1 cellular context compared by ENCODE assay signal in the genomic region with DNA sequence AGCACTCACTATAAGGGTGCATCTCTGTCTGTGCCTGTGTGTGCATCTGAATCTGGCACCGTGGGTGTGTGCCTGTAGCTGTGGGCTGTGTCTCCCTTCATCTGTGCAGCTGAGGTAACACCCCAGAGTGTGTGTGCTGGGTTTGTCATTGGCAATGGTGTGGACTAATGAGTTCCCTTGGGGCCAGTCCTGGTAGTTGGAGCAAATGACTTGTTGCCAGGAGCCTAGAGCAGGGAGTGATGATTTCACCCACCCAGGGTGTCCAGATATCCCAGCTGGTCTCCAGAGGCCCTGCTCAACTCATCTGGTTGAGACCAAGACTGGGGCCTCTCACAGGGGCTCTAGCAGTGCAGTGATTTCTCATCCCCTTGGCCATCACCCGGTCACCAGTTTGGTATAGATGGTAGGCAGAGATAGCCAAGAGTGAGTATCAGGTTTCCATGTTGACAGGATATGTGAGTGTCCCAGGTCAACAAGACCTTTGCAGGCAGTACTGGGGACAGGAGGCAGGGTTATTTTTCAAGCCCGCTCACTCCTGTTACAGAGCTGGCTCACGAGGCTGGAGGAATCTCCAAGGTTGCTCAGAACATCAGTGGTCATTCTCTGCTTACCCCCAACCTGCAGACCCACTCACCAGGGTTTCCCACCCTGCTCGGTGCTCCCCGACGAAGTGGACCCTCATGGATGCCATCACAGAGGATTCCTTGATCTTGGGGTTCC.
TF ChIP-seq lines count a peak whose summit lies in the region.

No MANE protein-coding gene starts in this region.

TF ChIP-seq in K562, 482 proteins besides CTCF, POLR2A, EP300 and RAD21 (continued from another document):
- TF ChIP-seq, protein P1, sequence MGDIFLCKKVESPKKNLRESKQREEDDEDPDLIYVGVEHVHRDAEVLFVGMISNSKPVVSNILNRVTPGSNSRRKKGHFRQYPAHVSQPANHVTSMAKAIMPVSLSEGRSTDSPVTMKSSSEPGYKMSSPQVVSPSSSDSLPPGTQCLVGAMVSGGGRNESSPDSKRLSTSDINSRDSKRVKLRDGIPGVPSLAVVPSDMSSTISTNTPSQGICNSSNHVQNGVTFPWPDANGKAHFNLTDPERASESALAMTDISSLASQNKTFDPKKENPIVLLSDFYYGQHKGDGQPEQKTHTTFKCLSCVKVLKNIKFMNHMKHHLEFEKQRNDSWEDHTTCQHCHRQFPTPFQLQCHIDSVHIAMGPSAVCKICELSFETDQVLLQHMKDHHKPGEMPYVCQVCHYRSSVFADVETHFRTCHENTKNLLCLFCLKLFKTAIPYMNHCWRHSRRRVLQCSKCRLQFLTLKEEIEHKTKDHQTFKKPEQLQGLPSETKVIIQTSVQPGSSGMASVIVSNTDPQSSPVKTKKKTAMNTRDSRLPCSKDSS (IDR thresholded peaks at IDR 0.05; ENCODE audit: low read depth, partially characterized antibody) = no peak
- TF ChIP-seq, protein P2, sequence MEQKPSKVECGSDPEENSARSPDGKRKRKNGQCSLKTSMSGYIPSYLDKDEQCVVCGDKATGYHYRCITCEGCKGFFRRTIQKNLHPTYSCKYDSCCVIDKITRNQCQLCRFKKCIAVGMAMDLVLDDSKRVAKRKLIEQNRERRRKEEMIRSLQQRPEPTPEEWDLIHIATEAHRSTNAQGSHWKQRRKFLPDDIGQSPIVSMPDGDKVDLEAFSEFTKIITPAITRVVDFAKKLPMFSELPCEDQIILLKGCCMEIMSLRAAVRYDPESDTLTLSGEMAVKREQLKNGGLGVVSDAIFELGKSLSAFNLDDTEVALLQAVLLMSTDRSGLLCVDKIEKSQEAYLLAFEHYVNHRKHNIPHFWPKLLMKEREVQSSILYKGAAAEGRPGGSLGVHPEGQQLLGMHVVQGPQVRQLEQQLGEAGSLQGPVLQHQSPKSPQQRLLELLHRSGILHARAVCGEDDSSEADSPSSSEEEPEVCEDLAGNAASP (IDR thresholded peaks at IDR 0.05) = no peak
